Comparison of ENCODE assay signal across 1 cellular context in genomic region chr6:99425647-99426453, GRCh38.
TF ChIP-seq lines count a peak whose summit lies in the region.

No MANE protein-coding gene starts in this region.

TF ChIP-seq in K562, 482 proteins besides CTCF, POLR2A, EP300 and RAD21 (continued from another document):
- TF ChIP-seq ZNF407 (IDR thresholded peaks at IDR 0.05; ENCODE audit: low read depth) (peak; percentile 94), NFRKB (IDR thresholded peaks at IDR 0.05; ENCODE audit: low read depth) (peak; percentile 87), SPI1 (IDR thresholded peaks at IDR 0.05; ENCODE audit: borderline replicate concordance, low read depth, low read length) (peak; percentile 75), NEUROD1 (IDR thresholded peaks at IDR 0.05; ENCODE audit: borderline replicate concordance, low read depth, low read length, partially characterized antibody) (peak; percentile 14), LEF1 (IDR thresholded peaks at IDR 0.05) (peak; percentile 70; the same call in 1 of the 2 replicates), ADNP (tag; IDR thresholded peaks at IDR 0.05) (0 out of 2 replicates have a peak, but pooled peaks have one; percentile 21), TCF3 (CRISPR knock-in tag; IDR thresholded peaks at IDR 0.05) (no peak), ZBTB12 (CRISPR knock-in tag; IDR thresholded peaks at IDR 0.05) (0 out of 2 replicates have a peak, but pooled peaks have one; percentile 29), SMAD4 (CRISPR knock-in tag; conservative IDR thresholded peaks at IDR 0.05) (peak; percentile 67), THAP12 (CRISPR knock-in tag; IDR thresholded peaks at IDR 0.05) (no peak), SMARCA4 (IDR thresholded peaks at IDR 0.05) (peak; percentile 74; the same call in 1 of the 2 replicates), PREB (CRISPR knock-in tag; IDR thresholded peaks at IDR 0.05) (peak; percentile 97; the same call in 1 of the 2 replicates), ETV6 (IDR thresholded peaks at IDR 0.05; ENCODE audit: borderline replicate concordance in 1 of 2, low read depth in 2 of 2, low read length in 1 of 2) (no peak; a peak in 1 of 4 replicates), ETV6 (CRISPR knock-in tag; IDR thresholded peaks at IDR 0.05; ENCODE audit: borderline replicate concordance) (no peak), ZFP30 (CRISPR knock-in tag; IDR thresholded peaks at IDR 0.05; ENCODE audit: borderline replicate concordance) (0 out of 2 replicates have a peak, but pooled peaks have one; percentile 25), ZNF511 (CRISPR knock-in tag; IDR thresholded peaks at IDR 0.05) (peak; percentile 25; the same call in 1 of the 2 replicates), DEAF1 (CRISPR knock-in tag; IDR thresholded peaks at IDR 0.05) (no peak), MNT (conservative IDR thresholded peaks at IDR 0.05) (no peak; a peak in 1 of 4 replicates), BCOR (IDR thresholded peaks at IDR 0.05) (peak; percentile 66; the same call in 1 of the 2 replicates), BRCA1 (IDR thresholded peaks at IDR 0.05) (no peak), BRCA1 (CRISPR knock-in tag; IDR thresholded peaks at IDR 0.05) (no peak)
